Comparison of ENCODE assay signal across 8 cellular contexts in genomic region chr2:73920577-73921545, GRCh38. TPM values are rescaled to one million over a fixed set of nuclear protein-coding genes. Genes with fewer than 3 reads are reported as not detected.
DNase-seq lines count a peak whose midpoint lies in the region; ATAC-seq and TF ChIP-seq lines count a peak whose summit lies in the region.

No MANE protein-coding gene starts in this region.

- no peaks in the 10 kb centered on the region; the same call in 1 of the 2 replicates for H3K4me1 ChIP-seq in SJSA1 (replicated peaks)
- peaks cover 1% of the 10 kb centered on the region for H3K4me1 ChIP-seq in body of pancreas

- H3K4me3 Mint-ChIP-seq in naive B cell = no peak overlapping the region

- H3K36me3 Mint-ChIP-seq in naive B cell = no peaks in the 10 kb centered on the region

- H3K27ac Mint-ChIP-seq in naive B cell = peak overlapping the region in 3 of 6 donors; percentile 7 to 64 (median 36)

- peaks cover 39% of the 10 kb centered on the region for H3K36me3 ChIP-seq in SJSA1
- no peaks in the 10 kb centered on the region for H3K36me3 ChIP-seq in body of pancreas (replicated peaks in 1 of 2; ENCODE audit: insufficient read depth in 1 of 2, low read depth in 2 of 2)

- DNase-seq in CD1c-positive myeloid dendritic cell (ENCODE audit: extremely low spot score) (peak; percentile 31), HCEC 1CT (peak; percentile 36), SJSA1 (ENCODE audit: low read depth in 1 of 2, low spot score in 2 of 2) (peak; percentile 19 to 68), body of pancreas (peak; percentile 20 to 43 (median 25)), naive B cell (no peak)
- DNase-seq in central memory CD4-positive, alpha-beta T cell = no peak

- peaks cover 0 to 22% (median 12%) of the 10 kb centered on the region in 3 donors for H3K4me1 Mint-ChIP-seq in naive B cell

- peaks cover 0 to under 1% (median 0%) of the 10 kb centered on the region in 7 donors for H3K9me3 Mint-ChIP-seq in naive B cell

- H3K27ac ChIP-seq in SJSA1 (no peak overlapping the region), body of pancreas (no peak overlapping the region)

- intact Hi-C loops in body of pancreas (cut with DNase I) = no loop called here

- no peak for TF ChIP-seq POLR2A in body of pancreas (IDR thresholded peaks at IDR 0.05)

- no peaks in the 10 kb centered on the region for H3K27me3 ChIP-seq in SJSA1 (replicated peaks)
- no peaks in the 10 kb centered on the region for H3K27me3 ChIP-seq in body of pancreas

- 32 to 42% methylated on average over 10 to 12 of the region's 12 CpGs for WGBS in body of pancreas, 2 donors

- peak in 3 of 7 experiments; percentile 19 to 31 (median 19) for TF ChIP-seq CTCF in body of pancreas (IDR thresholded peaks at IDR 0.05)

- H3K4me3 ChIP-seq in SJSA1 = no peak overlapping the region
- H3K4me3 ChIP-seq in body of pancreas = no peak overlapping the region

- no peaks in the 10 kb centered on the region for H3K9me3 ChIP-seq in SJSA1 (replicated peaks)
- H3K9me3 ChIP-seq in body of pancreas = no peaks in the 10 kb centered on the region

- peaks cover 5 to 14% (median 5%) of the 10 kb centered on the region in 3 donors for H3K27me3 Mint-ChIP-seq in naive B cell

- ATAC-seq in body of pancreas (peak; percentile 42), naive B cell (ENCODE audit: low read depth in 2 of 2) (peak; percentile 49 to 58), GM18519 (IDR thresholded peaks at IDR 0.05; ENCODE audit: low FRiP score, unreplicated experiment) (no peak), GM19324 (IDR thresholded peaks at IDR 0.05; ENCODE audit: low FRiP score, unreplicated experiment) (no peak)

RNA-seq across cellular contexts. Expression of gene DGUOK, which starts 5.8 kb away (rescaled TPM):
- 94.7 and 99.8 TPM in 2 replicates for total RNA-seq in SJSA1 (2014; rRNA removed; shearing (Covaris generic))
- total RNA-seq in body of pancreas = 10 to 100 TPM; 13.2 to 16.1 TPM
- polyA plus RNA-seq in naive B cell (ENCODE audit: low read depth in 6 of 6) = 100 to 1,000 TPM; 192 to 245 (median 213) TPM

RNA-seq across cellular contexts. Expression of gene ACTG2, which starts 28.1 kb away (rescaled TPM):
- total RNA-seq in SJSA1 (2014; rRNA removed; shearing (Covaris generic)) = 78.8 and 135 TPM in 2 replicates
- total RNA-seq in body of pancreas = 1 to 10 TPM in 1 of 2 donors, under 1 TPM in 1; 0.52 to 1.3 TPM
- polyA plus RNA-seq in naive B cell (ENCODE audit: low read depth in 6 of 6) = not detected

Comparison
In these comparisons a context has a peak if more than half of its experiments do, and no peak if none do; other contexts are left out.
1. DNase-seq: peak in CD1c-positive myeloid dendritic cell (single experiment), HCEC 1CT (single experiment), SJSA1 (2 of 2) and body of pancreas (4 of 4); none in naive B cell (single experiment) and central memory CD4-positive, alpha-beta T cell (single experiment).
2. ATAC-seq: peak in body of pancreas (single experiment) and naive B cell (2 of 2); none in GM18519 (single experiment) and GM19324 (single experiment).
3. RNA of gene ACTG2, which starts 28.1 kb away (total RNA-seq): 78.8 to 135 TPM in SJSA1; 0.52 to 1.3 TPM in body of pancreas; every median in the first group is over 10 times any median in the second.